10 cellular contexts compared by ENCODE assay signal in genomic region chr3:50570508-50571279, GRCh38. TPM values are rescaled to one million over a fixed set of nuclear protein-coding genes. Genes with fewer than 3 reads are reported as not detected.
A peak's percentile ranks its signal among the peaks of the same experiment; 100 is the strongest.
DNase-seq lines count a peak whose midpoint lies in the region.
"Had no signal": no experiment of that assay in that cellular context is flagged by ENCODE, and none has a peak within 500 bp of the region (broad histone marks: within the 10 kb centered on the region; RNA-seq: fewer than 3 reads in every experiment).

No MANE protein-coding gene starts in this region.

- H3K9me3 ChIP-seq in mesodermal cell (ENCODE audit: control insufficient read depth, low read length), result no peaks in the 10 kb centered on the region

- peak overlapping the region; percentile 90 for H3K4me3 ChIP-seq in mesodermal cell (ENCODE audit: extremely low read depth, insufficient read depth, low read length, poor library complexity, severe bottlenecking)

- peaks cover 3% of the 10 kb centered on the region for H3K36me3 ChIP-seq in mesodermal cell (ENCODE audit: control insufficient read depth, insufficient read depth, low read length)

- peaks cover 5% of the 10 kb centered on the region for H3K4me1 ChIP-seq in mesodermal cell (ENCODE audit: control insufficient read depth, insufficient read depth, low read length, poor library complexity, severe bottlenecking)

- H3K27ac Mint-ChIP-seq in activated naive CD8-positive, alpha-beta T cell, result peak overlapping the region; percentile 97

- peaks cover 5% of the 10 kb centered on the region for H3K36me3 Mint-ChIP-seq in activated naive CD8-positive, alpha-beta T cell

- H3K27ac ChIP-seq in mesodermal cell (ENCODE audit: low read depth, low read length, severe bottlenecking), result no peak overlapping the region
- H3K27ac ChIP-seq in substantia nigra (ENCODE audit: low read depth, low read length, poor library complexity, severe bottlenecking), result no peak overlapping the region

- no peaks in the 10 kb centered on the region for H3K9me3 Mint-ChIP-seq in activated naive CD8-positive, alpha-beta T cell (ENCODE audit: low read depth)

- peak; percentile 30 for DNase-seq in stimulated activated CD4-positive, alpha-beta T cell treated with anti-CD3 and anti-CD28 coated beads, Interleukin-15, amount 100 ng/mL, for 24 hours
- no peak for DNase-seq in stimulated activated CD4-positive, alpha-beta T cell treated with anti-CD3 and anti-CD28 coated beads, Interleukin-2, amount 100 ng/mL, for 48 hours
- DNase-seq in ureter (ENCODE audit: low spot score) (no peak), pons (ENCODE audit: low spot score) (no peak), mesenteric fat pad (ENCODE audit: low spot score) (no peak), substantia nigra (lab: John Stamatoyannopoulos, UW) (no peak)
- DNase-seq: DMS153, NCI-H69 had no signal

- H3K27me3 Mint-ChIP-seq in activated naive CD8-positive, alpha-beta T cell, result no peaks in the 10 kb centered on the region

- peaks cover 72% of the 10 kb centered on the region for H3K4me1 Mint-ChIP-seq in activated naive CD8-positive, alpha-beta T cell (ENCODE audit: low read depth)

- WGBS in mesodermal cell (ENCODE audit: insufficient coverage in 2 of 2), 2 experiments, result 100% methylated on average over 2 of the region's 5 CpGs

- peak overlapping the region; percentile 96 for H3K4me3 Mint-ChIP-seq in activated naive CD8-positive, alpha-beta T cell

RNA-seq across cellular contexts. Expression of gene HEMK1, which starts 1.4 kb away (rescaled TPM):
- polyA plus RNA-seq in mesodermal cell (2013, experiment 1 of 2), result 22.7 TPM
- 14.3 TPM for polyA plus RNA-seq in mesodermal cell (2013, experiment 2 of 2)
- total RNA-seq in ureter (34.4 TPM), mesenteric fat pad (15.5 TPM)

RNA-seq across cellular contexts. Expression of gene C3orf18, which starts 3.1 kb away (rescaled TPM):
- 12.3 TPM for polyA plus RNA-seq in mesodermal cell (2013, experiment 1 of 2)
- 10.0 TPM for polyA plus RNA-seq in mesodermal cell (2013, experiment 2 of 2)
- total RNA-seq in ureter (8.0 TPM), mesenteric fat pad (8.9 TPM)

RNA-seq across cellular contexts. Expression of gene CISH, which starts 40.9 kb away (rescaled TPM):
- polyA plus RNA-seq in mesodermal cell (2013, experiment 1 of 2), result 4.3 TPM
- 3.9 TPM for polyA plus RNA-seq in mesodermal cell (2013, experiment 2 of 2)
- total RNA-seq in ureter, result 15.0 TPM
- total RNA-seq in mesenteric fat pad, result 56.2 TPM

RNA-seq across cellular contexts. Expression of gene MAPKAPK3, which starts 46.3 kb away (rescaled TPM):
- polyA plus RNA-seq in mesodermal cell (2013, experiment 1 of 2), result 19.4 TPM
- 19.2 TPM for polyA plus RNA-seq in mesodermal cell (2013, experiment 2 of 2)
- total RNA-seq in ureter (34.8 TPM), mesenteric fat pad (44.7 TPM)
